Comparison of ENCODE assay signal across 8 cellular contexts in the genomic region with DNA sequence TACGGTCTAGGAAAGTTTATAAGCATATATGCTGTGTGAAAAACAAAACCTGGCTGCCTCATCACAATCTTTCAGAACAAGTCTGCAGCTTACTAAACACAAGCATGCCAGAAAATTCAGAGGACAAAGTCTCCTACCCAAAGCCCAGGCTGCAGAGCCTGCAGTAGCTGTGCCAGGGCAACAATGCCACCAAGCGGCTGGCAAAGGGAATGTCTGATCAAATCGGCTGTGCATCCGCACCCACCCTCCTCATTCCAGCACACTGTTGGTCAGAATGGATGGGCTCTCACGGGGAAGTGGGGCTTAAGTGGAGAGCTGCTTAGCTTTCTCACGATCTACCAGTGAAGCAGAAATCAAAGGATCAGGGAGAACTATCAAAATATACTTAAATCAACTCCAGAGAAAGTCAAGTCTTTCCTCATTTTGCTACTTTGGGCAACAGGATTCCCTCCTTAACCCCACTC.
A peak's percentile ranks its signal among the peaks of the same experiment; 100 is the strongest.
DNase-seq lines count a peak whose midpoint lies in the region; ATAC-seq and TF ChIP-seq lines count a peak whose summit lies in the region.

No MANE protein-coding gene starts in this region.

- no peak overlapping the region for H3K27ac ChIP-seq in lung (ENCODE audit: low read depth in 1 of 2, low read length in 1 of 2)

- no peaks in the 10 kb centered on the region for H3K27me3 ChIP-seq in lung (ENCODE audit: control insufficient read depth, insufficient read depth)

- WGBS in lung, 2 donors = 16 to 20% methylated on average over 6 of the region's 6 CpGs

- H3K36me3 ChIP-seq in lung (ENCODE audit: control insufficient read depth in 2 of 2, insufficient read depth in 2 of 2, low read length in 2 of 2) = peaks cover 0 to 15% of the 10 kb centered on the region in 2 donors

- DNase-seq in DMS53 treated with DMSO at 0.1 percent for 48 hours (lab: John Stamatoyannopoulos, UW; ENCODE audit: unreplicated experiment) (peak; percentile 57), NCI-H526 treated with DMSO at 0.1 percent for 48 hours (lab: John Stamatoyannopoulos, UW) (peak; percentile 51), ecto neural progenitor cell (ENCODE audit: low spot score) (peak; percentile 85), lung (ENCODE audit: low spot score) (peak; percentile 70), KG1 (lab: John Stamatoyannopoulos, UW) (no peak)
- DNase-seq in activated CD4-positive, alpha-beta T cell treated with anti-CD3 and anti-CD28 coated beads, Interleukin-2, amount 50 U/mL, for 4 hours = peak; percentile 49 to 57
- peak; percentile 23 for DNase-seq in stimulated activated CD8-positive, alpha-beta memory T cell treated with anti-CD3 and anti-CD28 coated beads, Interleukin-15, amount 100 ng/mL, for 1 hour (ENCODE audit: low read depth)

- TF ChIP-seq CTCF in lung (IDR thresholded peaks at IDR 0.05; ENCODE audit: control extremely low read depth, extremely low read depth) = peak; percentile 75

- no peaks in the 10 kb centered on the region for H3K9me3 ChIP-seq in lung (ENCODE audit: control insufficient read depth in 2 of 2, insufficient read depth in 1 of 2, low read length in 1 of 2)

- H3K4me1 ChIP-seq in lung (ENCODE audit: control insufficient read depth in 2 of 2, insufficient read depth in 2 of 2, low read length in 2 of 2) = peaks cover 1 to 10% of the 10 kb centered on the region in 2 donors

- no peak overlapping the region for H3K4me3 ChIP-seq in lung

- peak; percentile 44 for ATAC-seq in HG02981 (IDR thresholded peaks at IDR 0.05; ENCODE audit: unreplicated experiment)
- ATAC-seq in lung (ENCODE audit: insufficient read depth, low FRiP score) = peak; percentile 68
